8 cellular contexts compared by ENCODE assay signal in the genomic region with DNA sequence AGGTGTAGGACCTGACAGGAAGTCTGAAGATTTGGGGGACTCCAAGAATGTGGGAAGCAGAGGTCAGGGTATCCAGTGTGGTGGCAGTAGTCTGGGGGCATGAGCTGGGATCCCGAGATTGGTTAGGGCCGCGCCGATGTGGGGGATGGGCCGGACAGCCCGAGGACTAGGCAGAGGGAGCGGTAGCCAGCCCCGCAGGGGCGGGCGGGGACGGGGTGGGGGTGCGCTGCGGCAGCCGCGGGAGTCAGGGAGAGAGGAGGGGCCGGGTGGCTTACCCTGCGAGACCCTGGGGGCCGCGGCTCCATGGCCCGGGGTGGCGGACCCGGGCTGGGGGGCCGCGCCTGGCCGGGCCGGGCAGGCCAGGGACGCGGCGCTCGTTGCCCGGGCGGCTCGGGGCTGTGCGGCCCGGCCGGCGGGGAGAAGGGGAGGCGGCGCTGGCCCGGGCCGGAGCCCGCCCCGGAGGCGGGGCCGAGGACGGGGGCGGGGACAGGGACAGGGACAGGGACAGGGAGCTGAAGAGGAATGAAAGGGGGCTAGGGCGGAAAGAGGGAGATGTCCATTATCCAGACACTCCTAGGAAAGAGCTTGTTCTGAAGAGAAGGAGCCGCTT. TPM values are rescaled to one million over a fixed set of nuclear protein-coding genes. Genes with fewer than 3 reads are reported as not detected.
A peak's percentile ranks its signal among the peaks of the same experiment; 100 is the strongest.
DNase-seq lines count a peak whose midpoint lies in the region; ATAC-seq and TF ChIP-seq lines count a peak whose summit lies in the region.

No MANE protein-coding gene starts in this region.

- no peaks in the 10 kb centered on the region for H3K9me3 ChIP-seq in HUES64 (ENCODE audit: insufficient read depth, low read depth, low read length)
- no peaks in the 10 kb centered on the region for H3K9me3 ChIP-seq in heart right ventricle

- H3K4me1 ChIP-seq in HUES64 (ENCODE audit: insufficient read depth, low read length) (peaks cover 12% of the 10 kb centered on the region; the same call in 1 of the 2 replicates), heart right ventricle (peaks cover 10 to 60% (median 37%) of the 10 kb centered on the region in 9 donors)

- H3K36me3 ChIP-seq in HUES64 (ENCODE audit: insufficient read depth, low read length) (peaks cover 10% of the 10 kb centered on the region; the same call in 1 of the 2 replicates), heart right ventricle (peaks cover 0 to 3% (median 0%) of the 10 kb centered on the region in 9 donors)

- H3K9me3 Mint-ChIP-seq in activated T-helper 1 cell treated with anti-CD3 and anti-CD28 coated beads, Interleukin-12 subunit alpha, Interleukin-12 subunit beta, Interleukin-2, Interleukin-4 antibody, amounts not matched to agents 30 ng/mL and 10 ng/mL and 1 ng/mL, durations not matched to agents 14 hours and 24 hours and 36 hours = no peaks in the 10 kb centered on the region
- H3K9me3 Mint-ChIP-seq in progenitor cell of endocrine pancreas (ENCODE audit: low read depth) = no peaks in the 10 kb centered on the region

- H3K27me3 Mint-ChIP-seq in activated T-helper 1 cell treated with anti-CD3 and anti-CD28 coated beads, Interleukin-12 subunit alpha, Interleukin-12 subunit beta, Interleukin-2, Interleukin-4 antibody, amounts not matched to agents 30 ng/mL and 10 ng/mL and 1 ng/mL, durations not matched to agents 14 hours and 24 hours and 36 hours (ENCODE audit: insufficient read depth) = peaks cover 6% of the 10 kb centered on the region
- peaks cover 8% of the 10 kb centered on the region for H3K27me3 Mint-ChIP-seq in progenitor cell of endocrine pancreas

- peaks cover 17% of the 10 kb centered on the region for H3K4me1 Mint-ChIP-seq in activated T-helper 1 cell treated with anti-CD3 and anti-CD28 coated beads, Interleukin-12 subunit alpha, Interleukin-12 subunit beta, Interleukin-2, Interleukin-4 antibody, amounts not matched to agents 30 ng/mL and 10 ng/mL and 1 ng/mL, durations not matched to agents 14 hours and 24 hours and 36 hours (ENCODE audit: low read depth)
- peaks cover 13% of the 10 kb centered on the region for H3K4me1 Mint-ChIP-seq in progenitor cell of endocrine pancreas (ENCODE audit: low read depth)

- H3K36me3 Mint-ChIP-seq in activated T-helper 1 cell treated with anti-CD3 and anti-CD28 coated beads, Interleukin-12 subunit alpha, Interleukin-12 subunit beta, Interleukin-2, Interleukin-4 antibody, amounts not matched to agents 30 ng/mL and 10 ng/mL and 1 ng/mL, durations not matched to agents 14 hours and 24 hours and 36 hours (ENCODE audit: low read depth) = no peaks in the 10 kb centered on the region
- H3K36me3 Mint-ChIP-seq in progenitor cell of endocrine pancreas (ENCODE audit: insufficient read depth) = no peaks in the 10 kb centered on the region

- TF ChIP-seq CTCF in heart right ventricle (IDR thresholded peaks at IDR 0.05) (no peak), progenitor cell of endocrine pancreas (IDR thresholded peaks at IDR 0.05; ENCODE audit: unreplicated experiment) (no peak)

- no peak overlapping the region for H3K27ac Mint-ChIP-seq in activated T-helper 1 cell treated with anti-CD3 and anti-CD28 coated beads, Interleukin-12 subunit alpha, Interleukin-12 subunit beta, Interleukin-2, Interleukin-4 antibody, amounts not matched to agents 30 ng/mL and 10 ng/mL and 1 ng/mL, durations not matched to agents 14 hours and 24 hours and 36 hours
- peak overlapping the region; percentile 67 for H3K27ac Mint-ChIP-seq in progenitor cell of endocrine pancreas

- peaks cover 13% of the 10 kb centered on the region; the same call in 1 of the 2 replicates for H3K27me3 ChIP-seq in HUES64 (ENCODE audit: insufficient read depth, low read length)
- H3K27me3 ChIP-seq in heart right ventricle = no peaks in the 10 kb centered on the region

- WGBS in HUES64 = 1% methylated on average over 49 of the region's 49 CpGs
- WGBS in heart right ventricle, 2 donors = 10 to 15% methylated on average over 29 to 49 of the region's 49 CpGs

- peak overlapping the region; percentile 70 for H3K4me3 Mint-ChIP-seq in activated T-helper 1 cell treated with anti-CD3 and anti-CD28 coated beads, Interleukin-12 subunit alpha, Interleukin-12 subunit beta, Interleukin-2, Interleukin-4 antibody, amounts not matched to agents 30 ng/mL and 10 ng/mL and 1 ng/mL, durations not matched to agents 14 hours and 24 hours and 36 hours
- peak overlapping the region; percentile 80 for H3K4me3 Mint-ChIP-seq in progenitor cell of endocrine pancreas (ENCODE audit: low read depth)

- H3K9ac ChIP-seq in HUES64 (ENCODE audit: low read depth, low read length) = no peak overlapping the region

- DNase-seq in COR-L47 (lab: John Stamatoyannopoulos, UW) = peak; percentile 39
- DNase-seq in activated T-helper 1 cell treated with anti-CD3 and anti-CD28 coated beads, Interleukin-12 subunit alpha, Interleukin-12 subunit beta, Interleukin-2, Interleukin-4 antibody, amounts not matched to agents 30 ng/mL and 10 ng/mL and 1 ng/mL, durations not matched to agents 14 hours and 24 hours and 36 hours (ENCODE audit: low spot score) = peak; percentile 21
- DNase-seq in heart right ventricle = peak; percentile 73 to 83
- peak; percentile 51 for DNase-seq in progenitor cell of endocrine pancreas (ENCODE audit: low spot score, unreplicated experiment)
- no peak for DNase-seq in MV-4-11 (lab: John Stamatoyannopoulos, UW)
- no peak for DNase-seq in NCI-H2171 (lab: John Stamatoyannopoulos, UW)

- peak overlapping the region; percentile 53 for H3K4me3 ChIP-seq in HUES64 (ENCODE audit: low read length)
- peak overlapping the region; percentile 37 to 63 (median 58) for H3K4me3 ChIP-seq in heart right ventricle

- intact Hi-C loops in activated T-helper 1 cell treated with anti-CD3 and anti-CD28 coated beads, Interleukin-12 subunit alpha, Interleukin-12 subunit beta, Interleukin-2, Interleukin-4 antibody, amounts not matched to agents 30 ng/mL and 10 ng/mL and 1 ng/mL, durations not matched to agents 14 hours and 24 hours and 36 hours (cut with micrococcal nuclease) = loop anchor here (1.0 to 5.0 kb wide), 7 partner anchors 11 to 372 kb away; partner anchors contain the start of gene HOXC8
- intact Hi-C loops in heart right ventricle (cut with DNase I) = loop anchor here in 1 of 10 donors (10.0 kb wide), 1 partner anchor 374 kb away; the partner anchor contains the start of genes HOXC8 and HOXC9

- H3K27ac ChIP-seq in HUES64 (ENCODE audit: low read depth, low read length) (no peak overlapping the region), heart right ventricle (peak overlapping the region; percentile 19 to 87 (median 76))

- ATAC-seq in heart right ventricle = peak; percentile 81 to 91 (median 90)
- ATAC-seq in HG03045 (IDR thresholded peaks at IDR 0.05; ENCODE audit: unreplicated experiment) = no peak

RNA-seq across cellular contexts. Expression of gene ZNF385A, which starts 5.6 kb away (rescaled TPM):
- polyA plus RNA-seq in HUES64 (2013, experiment 1 of 2) = 15.0 TPM
- polyA plus RNA-seq in HUES64 (2013, experiment 2 of 2) = 23.6 TPM
- 0.99 and 1.3 TPM in 2 replicates for total RNA-seq in activated T-helper 1 cell treated with anti-CD3 and anti-CD28 coated beads, Interleukin-12 subunit alpha, Interleukin-12 subunit beta, Interleukin-2, Interleukin-4 antibody, amounts not matched to agents 30 ng/mL and 10 ng/mL and 1 ng/mL, durations not matched to agents 14 hours and 24 hours and 36 hours
- total RNA-seq in heart right ventricle (10 to 100 TPM in 2 of 10 donors, 1 to 10 TPM in 8; 3.8 to 19.1 (median 4.8) TPM), progenitor cell of endocrine pancreas (15.6 and 16.6 TPM in 2 replicates)
- 10 to 100 TPM in 1 of 2 donors, 1 to 10 TPM in 1; 8.1 to 10.5 TPM for polyA plus RNA-seq in heart right ventricle

RNA-seq across cellular contexts. Expression of gene GPR84, which starts 14.6 kb away (rescaled TPM):
- not detected for polyA plus RNA-seq in HUES64 (2013, experiment 1 of 2)
- polyA plus RNA-seq in HUES64 (2013, experiment 2 of 2) = not detected
- 2.3 and 2.4 TPM in 2 replicates for total RNA-seq in activated T-helper 1 cell treated with anti-CD3 and anti-CD28 coated beads, Interleukin-12 subunit alpha, Interleukin-12 subunit beta, Interleukin-2, Interleukin-4 antibody, amounts not matched to agents 30 ng/mL and 10 ng/mL and 1 ng/mL, durations not matched to agents 14 hours and 24 hours and 36 hours
- total RNA-seq in heart right ventricle (1 to 10 TPM in 1 of 10 donors, under 1 TPM in 3, not detected in 6; 0.15 to 2.9 (median 0.25) TPM), progenitor cell of endocrine pancreas (not detected in 2 replicates)
- polyA plus RNA-seq in heart right ventricle = under 1 TPM in 1 of 2 donors, not detected in 1; 0.45 TPM

RNA-seq across cellular contexts. Expression of gene ITGA5, which starts 40.2 kb away (rescaled TPM):
- 25.0 TPM for polyA plus RNA-seq in HUES64 (2013, experiment 1 of 2)
- polyA plus RNA-seq in HUES64 (2013, experiment 2 of 2) = 33.9 TPM
- 31.2 and 31.6 TPM in 2 replicates for total RNA-seq in activated T-helper 1 cell treated with anti-CD3 and anti-CD28 coated beads, Interleukin-12 subunit alpha, Interleukin-12 subunit beta, Interleukin-2, Interleukin-4 antibody, amounts not matched to agents 30 ng/mL and 10 ng/mL and 1 ng/mL, durations not matched to agents 14 hours and 24 hours and 36 hours
- total RNA-seq in heart right ventricle (10 to 100 TPM; 35.7 to 86.1 (median 48.8) TPM), progenitor cell of endocrine pancreas (32.2 and 37.8 TPM in 2 replicates)
- 100 to 1,000 TPM in 1 of 2 donors, 10 to 100 TPM in 1; 31.9 to 154 TPM for polyA plus RNA-seq in heart right ventricle

RNA-seq across cellular contexts. Expression of gene COPZ1, which starts 54.0 kb away (rescaled TPM):
- 74.1 TPM for polyA plus RNA-seq in HUES64 (2013, experiment 1 of 2)
- 82.3 TPM for polyA plus RNA-seq in HUES64 (2013, experiment 2 of 2)
- 115 and 123 TPM in 2 replicates for total RNA-seq in activated T-helper 1 cell treated with anti-CD3 and anti-CD28 coated beads, Interleukin-12 subunit alpha, Interleukin-12 subunit beta, Interleukin-2, Interleukin-4 antibody, amounts not matched to agents 30 ng/mL and 10 ng/mL and 1 ng/mL, durations not matched to agents 14 hours and 24 hours and 36 hours
- 100 to 1,000 TPM; 111 to 143 (median 131) TPM for total RNA-seq in heart right ventricle
- 100 to 1,000 TPM in 1 of 2 donors, 10 to 100 TPM in 1; 64.0 to 152 TPM for polyA plus RNA-seq in heart right ventricle
- total RNA-seq in progenitor cell of endocrine pancreas = 165 and 173 TPM in 2 replicates

Comparison
In these comparisons a context has a peak if more than half of its experiments do, and no peak if none do; other contexts are left out.
1. DNase-seq: peak in COR-L47 (single experiment), activated T-helper 1 cell treated with anti-CD3 and anti-CD28 coated beads, Interleukin-12 subunit alpha, Interleukin-12 subunit beta, Interleukin-2, Interleukin-4 antibody, amounts not matched to agents 30 ng/mL and 10 ng/mL and 1 ng/mL, durations not matched to agents 14 hours and 24 hours and 36 hours (single experiment), heart right ventricle (2 of 2) and progenitor cell of endocrine pancreas (single experiment); none in MV-4-11 (single experiment) and NCI-H2171 (single experiment).